In genomic region chr2:56185582-56186046, GRCh38 we compare ENCODE assay signal across 10 cellular contexts. TPM values are rescaled to one million over a fixed set of nuclear protein-coding genes. Genes with fewer than 3 reads are reported as not detected.
DNase-seq lines count a peak whose midpoint lies in the region; ATAC-seq and TF ChIP-seq lines count a peak whose summit lies in the region.
"Had no signal": no experiment of that assay in that cellular context is flagged by ENCODE, and none has a peak within 500 bp of the region (broad histone marks: within the 10 kb centered on the region; RNA-seq: fewer than 3 reads in every experiment).

No MANE protein-coding gene starts in this region.

- H3K27me3 ChIP-seq in parathyroid adenoma (ENCODE audit: control insufficient read depth, insufficient read depth, low read length): no peaks in the 10 kb centered on the region

- H3K27ac ChIP-seq in parathyroid adenoma: peak overlapping the region; percentile 45

- no peak overlapping the region for H3K9ac ChIP-seq in parathyroid adenoma

- peak overlapping the region; percentile 65 for H2AFZ ChIP-seq in parathyroid adenoma

- H3K36me3 ChIP-seq in parathyroid adenoma (ENCODE audit: control insufficient read depth, insufficient read depth, low read length): no peaks in the 10 kb centered on the region

- H3K79me2 ChIP-seq in parathyroid adenoma: no peaks in the 10 kb centered on the region

- no peaks in the 10 kb centered on the region for H3K9me3 ChIP-seq in parathyroid adenoma (ENCODE audit: control insufficient read depth, low read length)

- peak overlapping the region; percentile 57 for H3K4me3 ChIP-seq in parathyroid adenoma (ENCODE audit: low read depth, low read length)

- peak overlapping the region; percentile 77 for H3K4me2 ChIP-seq in parathyroid adenoma (ENCODE audit: low read length)

- peak; percentile 24 for DNase-seq in NCI-H1105 treated with DMSO at 0.1 percent for 48 hours (lab: John Stamatoyannopoulos, UW)
- no peak for DNase-seq in NCI-H1105 (lab: John Stamatoyannopoulos, UW)
- DNase-seq in SHP77 treated with DMSO at 0.1 percent for 48 hours (lab: John Stamatoyannopoulos, UW): peak; percentile 54
- DNase-seq in glomerular endothelial cell (ENCODE audit: extremely low read depth, low read depth, low spot score): peak; percentile 65
- DNase-seq: CD4-positive, CD25-positive, alpha-beta regulatory T cell had no signal

- no peaks in the 10 kb centered on the region for H3K4me1 ChIP-seq in parathyroid adenoma

- ATAC-seq in GM19452 (IDR thresholded peaks at IDR 0.05; ENCODE audit: unreplicated experiment): no peak
- ATAC-seq in HG03354 (IDR thresholded peaks at IDR 0.05; ENCODE audit: poor library complexity, severe bottlenecking, unreplicated experiment): no peak
- ATAC-seq in HG03196 (IDR thresholded peaks at IDR 0.05; ENCODE audit: unreplicated experiment): no peak

- no peak for TF ChIP-seq CTCF in parathyroid adenoma (IDR thresholded peaks at IDR 0.05)

RNA-seq across cellular contexts. Expression of gene CCDC85A, which starts 1.8 kb away (rescaled TPM):
- total RNA-seq in glomerular endothelial cell: 8.0 and 9.1 TPM in 2 replicates
- total RNA-seq: CD4-positive, CD25-positive, alpha-beta regulatory T cell; T-helper 1 cell treated with Interleukin-12 subunit alpha and Interleukin-12 subunit beta and Interleukin-4 antibody, amounts not matched to agents 30 ng/mL and 1 ng/mL, for 36 hours had no signal
